10 cellular contexts compared by ENCODE assay signal in genomic region chr5:180331647-180331950, GRCh38. TPM values are rescaled to one million over a fixed set of nuclear protein-coding genes. Genes with fewer than 3 reads are reported as not detected.
DNase-seq lines count a peak whose midpoint lies in the region; ATAC-seq and TF ChIP-seq lines count a peak whose summit lies in the region.
"Had no signal": no experiment of that assay in that cellular context is flagged by ENCODE, and none has a peak within 500 bp of the region (broad histone marks: within the 10 kb centered on the region; RNA-seq: fewer than 3 reads in every experiment).

No MANE protein-coding gene starts in this region.

- ATAC-seq in SK-N-SH treated with all-trans-retinoic acid at 6 μM for 48 hours (no peak), HG02623 (IDR thresholded peaks at IDR 0.05; ENCODE audit: unreplicated experiment) (no peak), HG02798 (IDR thresholded peaks at IDR 0.05; ENCODE audit: poor library complexity, unreplicated experiment) (no peak)

- H3K27ac ChIP-seq in SK-N-SH (ENCODE audit: low read depth in 2 of 2, low read length in 1 of 2) (peak overlapping the region in 1 of 2 experiments; percentile 76; a peak in 2 of 4 replicates), esophagus muscularis mucosa (replicated peaks in 1 of 4) (peak overlapping the region; percentile 40 to 71 (median 61)), mesodermal cell (ENCODE audit: low read depth, low read length, severe bottlenecking) (peak overlapping the region; percentile 100), transverse colon (peak overlapping the region; percentile 32 to 72 (median 58))
- H3K27ac ChIP-seq: 22Rv1 had no signal

- no peaks in the 10 kb centered on the region for H3K9me2 ChIP-seq in SK-N-SH

- in situ Hi-C loops in transverse colon (cut with MboI; ENCODE audit: low pct_ligation_motif_present in 1 of 4, low pct_unique_long_range_greater_than_20kb in 1 of 4, low sequenced_read_pairs in 3 of 4): no loop called here

- H4K20me1 ChIP-seq in SK-N-SH (ENCODE audit: insufficient read depth): no peaks in the 10 kb centered on the region

- H3K4me3 ChIP-seq in SK-N-SH (ENCODE audit: low read depth in 2 of 2, low read length in 1 of 2) (no peak overlapping the region), esophagus muscularis mucosa (no peak overlapping the region), mesodermal cell (ENCODE audit: extremely low read depth, insufficient read depth, low read length, poor library complexity, severe bottlenecking) (no peak overlapping the region), transverse colon (no peak overlapping the region)
- H3K4me3 ChIP-seq: adrenal gland had no signal

- no peak for TF ChIP-seq RAD21 in SK-N-SH (IDR thresholded peaks at IDR 0.05; ENCODE audit: low read length)

- H3K4me1 ChIP-seq in SK-N-SH (ENCODE audit: control insufficient read depth in 1 of 2, insufficient read depth in 2 of 2, low read depth in 1 of 2, low read length in 1 of 2): peaks cover 6 to 12% of the 10 kb centered on the region in 2 experiments; a peak in 2 of 4 replicates
- H3K4me1 ChIP-seq in esophagus muscularis mucosa: peaks cover 0 to 26% (median 9%) of the 10 kb centered on the region in 4 donors
- H3K4me1 ChIP-seq in mesodermal cell (ENCODE audit: control insufficient read depth, insufficient read depth, low read length, poor library complexity, severe bottlenecking): peaks cover 29% of the 10 kb centered on the region
- H3K4me1 ChIP-seq in transverse colon: no peaks in the 10 kb centered on the region

- TF ChIP-seq CTCF in SK-N-SH (IDR thresholded peaks at IDR 0.05) (no peak), esophagus muscularis mucosa (IDR thresholded peaks at IDR 0.05) (no peak), transverse colon (IDR thresholded peaks at IDR 0.05) (no peak)

- intact Hi-C loops in esophagus muscularis mucosa (cut with DNase I): no loop called here
- intact Hi-C loops in transverse colon (cut with DNase I; ENCODE audit: low total_unique reads): no loop called here

- H3K9ac ChIP-seq in SK-N-SH: no peak overlapping the region; the same call in 1 of the 2 replicates

- H3K4me2 ChIP-seq in SK-N-SH: peak overlapping the region; percentile 25; the same call in 1 of the 2 replicates

- no peak for TF ChIP-seq EP300 in SK-N-SH (IDR thresholded peaks at IDR 0.05; ENCODE audit: borderline replicate concordance in 1 of 2, low read depth in 1 of 2, low read length in 1 of 2)
- no peak for TF ChIP-seq EP300 in esophagus muscularis mucosa (IDR thresholded peaks at IDR 0.05)
- TF ChIP-seq EP300 in transverse colon (IDR thresholded peaks at IDR 0.05; ENCODE audit: low read depth): no peak

- H3K9me3 ChIP-seq in SK-N-SH (no peaks in the 10 kb centered on the region), esophagus muscularis mucosa (no peaks in the 10 kb centered on the region), mesodermal cell (ENCODE audit: control insufficient read depth, low read length) (no peaks in the 10 kb centered on the region), transverse colon (no peaks in the 10 kb centered on the region)
- H3K9me3 ChIP-seq: adrenal gland had no signal

- H3K79me2 ChIP-seq in SK-N-SH (ENCODE audit: insufficient read depth): no peaks in the 10 kb centered on the region

- DNase-seq in SK-N-SH (no peak), esophagus muscularis mucosa (ENCODE audit: extremely low spot score) (no peak), transverse colon (no peak), occipital lobe (lab: John Stamatoyannopoulos, UW) (no peak)
- DNase-seq: adrenal gland had no signal

- CTCF ChIA-PET in SK-N-SH (lab: Yijun Ruan, JAX): interaction anchor here (0.6 to 11.1 kb wide), 6 partner anchors 12 to 212 kb away, joined by 3 to 171 read pairs (median 4); partner anchors contain the start of gene MAPK9

- POLR2A ChIA-PET in SK-N-SH (lab: Yijun Ruan, JAX): no interaction called here

- peaks cover 23% of the 10 kb centered on the region for H3F3A ChIP-seq in SK-N-SH (replicated peaks; ENCODE audit: insufficient read depth)

- H2AFZ ChIP-seq in SK-N-SH (ENCODE audit: low read depth): peak overlapping the region; percentile 60; the same call in 1 of the 2 replicates

- H3K36me3 ChIP-seq in SK-N-SH (replicated peaks in 1 of 2; ENCODE audit: control insufficient read depth in 1 of 2, insufficient read depth in 2 of 2, low read length in 1 of 2) (no peaks in the 10 kb centered on the region), esophagus muscularis mucosa (peaks cover 18 to 45% (median 22%) of the 10 kb centered on the region in 4 donors), mesodermal cell (ENCODE audit: control insufficient read depth, insufficient read depth, low read length) (peaks cover 66% of the 10 kb centered on the region), transverse colon (no peaks in the 10 kb centered on the region)

- TF ChIP-seq POLR2A in esophagus muscularis mucosa (IDR thresholded peaks at IDR 0.05; ENCODE audit: low read depth): no peak
- no peak for TF ChIP-seq POLR2A in transverse colon (IDR thresholded peaks at IDR 0.05)

- H3K27me3 ChIP-seq in SK-N-SH (ENCODE audit: insufficient read depth) (no peaks in the 10 kb centered on the region), esophagus muscularis mucosa (no peaks in the 10 kb centered on the region), transverse colon (peaks cover 10% of the 10 kb centered on the region)
- H3K27me3 ChIP-seq: adrenal gland had no signal

- 60% methylated on average over 1 of the region's 7 CpGs for WGBS in SK-N-SH (ENCODE audit: low lambda C conversion rate)
- WGBS in esophagus muscularis mucosa: 64% methylated on average over 7 of the region's 7 CpGs
- WGBS in mesodermal cell (ENCODE audit: insufficient coverage in 2 of 2), 2 experiments: 15 to 16% methylated on average over 6 to 7 of the region's 7 CpGs
- 54% methylated on average over 7 of the region's 7 CpGs; no CpG with 5 or more reads in 1 of the 2 donors for WGBS in transverse colon (ENCODE audit: low coverage in 1 of 2), 2 donors

TF ChIP-seq in SK-N-SH, 30 proteins besides CTCF, POLR2A, EP300 and RAD21:
- TF ChIP-seq RXRA (IDR thresholded peaks at IDR 0.05; ENCODE audit: borderline replicate concordance, low read depth) (no peak), MAX (IDR thresholded peaks at IDR 0.05; ENCODE audit: low read depth) (no peak), MXI1 (IDR thresholded peaks at IDR 0.05; ENCODE audit: low read depth, low read length) (no peak), PBX3 (IDR thresholded peaks at IDR 0.05) (no peak), TCF12 (IDR thresholded peaks at IDR 0.05) (no peak), FOXM1 (IDR thresholded peaks at IDR 0.05; ENCODE audit: low read depth) (no peak), RCOR1 (IDR thresholded peaks at IDR 0.05; ENCODE audit: low read length) (no peak)

TF ChIP-seq in SK-N-SH treated with all-trans-retinoic acid at 6 μM for 48 hours, 23 proteins besides CTCF, POLR2A, EP300 and RAD21:
- no peak for TF ChIP-seq PPARA (CRISPR knock-in tag; IDR thresholded peaks at IDR 0.05; ENCODE audit: borderline replicate concordance)
- TF ChIP-seq SNAI2 (CRISPR knock-in tag; IDR thresholded peaks at IDR 0.05): no peak
- TF ChIP-seq CREB5 (CRISPR knock-in tag; IDR thresholded peaks at IDR 0.05; ENCODE audit: low read depth): no peak
- no peak for TF ChIP-seq ZNF70 (CRISPR knock-in tag; IDR thresholded peaks at IDR 0.05)
- TF ChIP-seq ESRRG (CRISPR knock-in tag; IDR thresholded peaks at IDR 0.05): no peak

RNA-seq across cellular contexts. Expression of gene GFPT2, which starts 21.5 kb away (rescaled TPM):
- 8.1 and 8.9 TPM in 2 replicates for polyA plus RNA-seq in SK-N-SH (2012; rRNA removed)
- 7.2 and 8.7 TPM in 2 replicates for polyA plus RNA-seq in SK-N-SH (2012; cell fraction: cytosol; rRNA removed)
- polyA plus RNA-seq in SK-N-SH (2012; cell fraction: nucleus; rRNA removed): 10.5 and 13.5 TPM in 2 replicates
- total RNA-seq in esophagus muscularis mucosa (100 to 1,000 TPM in 1 of 4 donors, 10 to 100 TPM in 3; 30.1 to 114 (median 33.6) TPM), transverse colon (10 to 100 TPM in 2 of 4 donors, 1 to 10 TPM in 2; 5.9 to 47.4 (median 11.2) TPM), occipital lobe (11.4 TPM)
- polyA plus RNA-seq in mesodermal cell (2013, experiment 1 of 2): 66.0 TPM
- 64.2 TPM for polyA plus RNA-seq in mesodermal cell (2013, experiment 2 of 2)

RNA-seq across cellular contexts. Expression of gene MAPK9, which starts 39.7 kb away (rescaled TPM):
- polyA plus RNA-seq in SK-N-SH (2012; rRNA removed): 23.9 and 26.2 TPM in 2 replicates
- polyA plus RNA-seq in SK-N-SH (2012; cell fraction: cytosol; rRNA removed): 30.9 and 34.3 TPM in 2 replicates
- polyA plus RNA-seq in SK-N-SH (2012; cell fraction: nucleus; rRNA removed): 19.0 and 25.9 TPM in 2 replicates
- total RNA-seq in esophagus muscularis mucosa (10 to 100 TPM; 36.4 to 42.3 (median 37.8) TPM), transverse colon (10 to 100 TPM; 25.5 to 42.3 (median 36.5) TPM), occipital lobe (90.8 TPM)
- polyA plus RNA-seq in mesodermal cell (2013, experiment 1 of 2): 37.0 TPM
- 37.8 TPM for polyA plus RNA-seq in mesodermal cell (2013, experiment 2 of 2)
